Comparison of ENCODE assay signal across 11 cellular contexts in the genomic region with DNA sequence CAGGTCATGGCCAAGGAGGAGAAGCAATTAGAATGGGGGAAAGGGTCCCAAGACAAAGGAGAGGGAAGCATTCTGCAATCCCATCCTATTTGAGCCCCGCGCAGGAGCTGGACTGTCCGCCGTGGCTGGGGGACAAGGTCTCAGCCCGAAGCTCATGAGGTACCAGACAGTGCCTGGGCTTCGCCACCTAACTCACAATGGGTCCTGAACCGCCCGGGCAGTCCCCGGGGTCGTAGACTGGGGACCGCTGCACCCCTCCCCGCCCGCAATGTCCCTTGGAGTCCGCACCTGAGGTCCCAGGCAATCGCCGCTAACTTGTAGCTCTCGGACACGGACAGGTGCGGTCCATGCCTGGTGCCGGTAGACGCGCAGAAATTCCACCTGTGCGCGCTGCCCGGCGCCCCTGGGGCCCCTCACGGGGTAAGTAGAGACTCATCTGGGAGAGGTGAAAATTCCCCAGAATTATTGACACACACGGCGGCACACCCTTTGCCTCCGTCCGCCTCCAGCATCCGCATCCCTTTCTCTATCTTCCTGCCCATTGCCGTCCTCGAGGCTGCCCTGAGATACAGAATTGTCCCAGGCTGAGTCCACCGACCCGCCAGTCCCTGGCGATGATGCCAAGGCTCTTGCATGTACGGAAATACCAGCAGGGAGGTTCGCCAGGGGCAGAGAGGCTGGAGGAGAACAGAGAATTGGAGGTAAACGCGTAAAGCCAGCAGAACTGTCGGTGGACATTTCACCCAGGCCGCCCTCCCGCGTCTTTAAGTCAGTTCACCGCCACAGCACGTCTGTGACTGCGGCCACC. TPM values are rescaled to one million over a fixed set of nuclear protein-coding genes. Genes with fewer than 3 reads are reported as not detected.
DNase-seq lines count a peak whose midpoint lies in the region; ATAC-seq and TF ChIP-seq lines count a peak whose summit lies in the region.
"Had no signal": no experiment of that assay in that cellular context is flagged by ENCODE, and none has a peak within 500 bp of the region (broad histone marks: within the 10 kb centered on the region; RNA-seq: fewer than 3 reads in every experiment).

No MANE protein-coding gene starts in this region.

- WGBS in lung, 2 donors, result 3 to 5% methylated on average over 48 of the region's 48 CpGs

- ATAC-seq in lung (ENCODE audit: insufficient read depth, low FRiP score), result no peak
- ATAC-seq in upper lobe of right lung, result peak; percentile 29
- no peak for ATAC-seq in HG03342 (IDR thresholded peaks at IDR 0.05; ENCODE audit: unreplicated experiment)
- no peak for ATAC-seq in GM21447 (IDR thresholded peaks at IDR 0.05; ENCODE audit: unreplicated experiment)

- H3K9me3 ChIP-seq in lung (ENCODE audit: control insufficient read depth in 2 of 2, insufficient read depth in 1 of 2, low read length in 1 of 2) (peaks cover 0 to 2% of the 10 kb centered on the region in 2 donors), upper lobe of right lung (no peaks in the 10 kb centered on the region)

- TF ChIP-seq CTCF in endothelial cell (IDR thresholded peaks at IDR 0.05; ENCODE audit: unreplicated experiment) (no peak), lung (IDR thresholded peaks at IDR 0.05; ENCODE audit: control extremely low read depth, extremely low read depth) (no peak), upper lobe of right lung (IDR thresholded peaks at IDR 0.05) (no peak)

- peak overlapping the region; percentile 41 for H3K4me3 ChIP-seq in lung
- H3K4me3 ChIP-seq in upper lobe of right lung, result peak overlapping the region; percentile 39

- H3K36me3 ChIP-seq in lung (ENCODE audit: control insufficient read depth in 2 of 2, insufficient read depth in 2 of 2, low read length in 2 of 2) (no peaks in the 10 kb centered on the region), upper lobe of right lung (no peaks in the 10 kb centered on the region)

- peak overlapping the region in 1 of 2 donors; percentile 77 for H3K27ac ChIP-seq in lung (ENCODE audit: low read depth in 1 of 2, low read length in 1 of 2)
- no peak overlapping the region for H3K27ac ChIP-seq in upper lobe of right lung

- intact Hi-C loops in upper lobe of right lung (cut with DNase I), result no loop called here

- peak overlapping the region; percentile 93 for H3K4me3 Mint-ChIP-seq in endothelial cell (ENCODE audit: unreplicated experiment)

- DNase-seq in NCI-H748 (lab: John Stamatoyannopoulos, UW; ENCODE audit: unreplicated experiment) (peak; percentile 22), NCI-H748 treated with DMSO at 0.1 percent for 48 hours (lab: John Stamatoyannopoulos, UW) (no peak), endothelial cell (ENCODE audit: low spot score) (peak; percentile 29), lung (ENCODE audit: low spot score) (no peak), upper lobe of right lung (peak; percentile 53), NCI-H510A treated with DMSO at 0.1 percent for 48 hours (lab: John Stamatoyannopoulos, UW) (no peak)
- DNase-seq: activated gamma-delta T cell treated with Interleukin-2 at 50 U/mL for 16 hours; NCI-H1092; stimulated activated CD4-positive, alpha-beta T cell treated with anti-CD3 and anti-CD28 coated beads, Interleukin-4, amount 100 ng/mL, for 24 hours had no signal

- no peaks in the 10 kb centered on the region for H3K36me3 Mint-ChIP-seq in endothelial cell (ENCODE audit: low read depth, unreplicated experiment)

- H3K27me3 Mint-ChIP-seq in endothelial cell (ENCODE audit: unreplicated experiment), result peaks cover 11% of the 10 kb centered on the region

- H3K27me3 ChIP-seq in lung (ENCODE audit: control insufficient read depth, insufficient read depth), result no peaks in the 10 kb centered on the region
- H3K27me3 ChIP-seq in upper lobe of right lung, result peaks cover 47% of the 10 kb centered on the region

- H3K9me3 Mint-ChIP-seq in endothelial cell (ENCODE audit: unreplicated experiment), result no peaks in the 10 kb centered on the region

- H3K4me1 ChIP-seq in lung (ENCODE audit: control insufficient read depth in 2 of 2, insufficient read depth in 2 of 2, low read length in 2 of 2) (peaks cover 7 to 10% of the 10 kb centered on the region in 2 donors), upper lobe of right lung (peaks cover 14% of the 10 kb centered on the region)

- H3K4me1 Mint-ChIP-seq in endothelial cell (ENCODE audit: unreplicated experiment), result peaks cover 10% of the 10 kb centered on the region

- no peak overlapping the region for H3K27ac Mint-ChIP-seq in endothelial cell (ENCODE audit: unreplicated experiment)

RNA-seq across cellular contexts. Expression of gene CHRM2, which starts 1.7 kb away (rescaled TPM):
- total RNA-seq in endothelial cell (ENCODE audit: unreplicated experiment), result not detected
- total RNA-seq in lung, result under 1 TPM; 0.61 to 0.68 TPM
- under 1 TPM; 0.71 to 0.83 TPM for polyA plus RNA-seq in lung
- total RNA-seq in upper lobe of right lung, result 1.1 TPM

Comparison
In these comparisons a context has a peak if more than half of its experiments do, and no peak if none do; other contexts are left out.
1. DNase-seq: peak in NCI-H748 (single experiment), endothelial cell (single experiment) and upper lobe of right lung (single experiment); none in NCI-H748 treated with DMSO at 0.1 percent for 48 hours (single experiment), lung (single experiment) and NCI-H510A treated with DMSO at 0.1 percent for 48 hours (single experiment).